In the genomic region with DNA sequence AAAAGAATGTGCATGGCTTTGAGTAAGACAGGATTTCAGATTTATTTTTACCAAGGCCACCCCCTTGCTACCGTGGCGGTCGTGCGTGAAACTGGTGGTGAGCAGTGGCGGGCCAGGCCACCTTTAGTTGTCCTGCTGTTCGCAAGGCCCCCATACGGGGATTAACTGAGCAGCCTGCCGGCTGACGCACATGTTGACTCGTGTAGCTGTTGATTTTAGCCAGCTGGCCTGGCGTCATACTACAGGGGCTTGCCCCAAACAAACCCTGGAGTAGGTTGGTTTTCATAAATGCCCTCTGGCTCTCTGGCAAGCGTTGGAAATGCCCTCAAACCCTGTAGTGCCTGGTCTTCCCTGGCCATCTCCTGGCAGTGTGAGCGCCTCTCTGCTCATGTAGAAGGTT, we compare ENCODE assay signal across 22 cellular contexts. TPM values are rescaled to one million over a fixed set of nuclear protein-coding genes. Genes with fewer than 3 reads are reported as not detected.
DNase-seq lines count a peak whose midpoint lies in the region; ATAC-seq and TF ChIP-seq lines count a peak whose summit lies in the region.
"Had no signal": no experiment of that assay in that cellular context is flagged by ENCODE, and none has a peak within 500 bp of the region (broad histone marks: within the 10 kb centered on the region; RNA-seq: fewer than 3 reads in every experiment).

No MANE protein-coding gene starts in this region.

- H3K4me3 ChIP-seq in fibroblast of villous mesenchyme (ENCODE audit: low read depth, low read length) (no peak overlapping the region), transverse colon (no peak overlapping the region), prostate gland (no peak overlapping the region), Caco-2 (ENCODE audit: low read depth, low read length) (no peak overlapping the region)
- H3K4me3 ChIP-seq: GM23338, HAP-1, PC-9 had no signal

- H3K4me3 Mint-ChIP-seq in Caco-2 (ENCODE audit: unreplicated experiment), result no peak overlapping the region
- H3K4me3 Mint-ChIP-seq: GM23338 had no signal

- H3K27ac Mint-ChIP-seq in Caco-2 (ENCODE audit: unreplicated experiment), result no peak overlapping the region
- H3K27ac Mint-ChIP-seq: GM23338 had no signal

- 72% methylated on average over 13 of the region's 13 CpGs; no CpG with 5 or more reads in 1 of the 2 donors for WGBS in transverse colon (ENCODE audit: low coverage in 1 of 2), 2 donors
- whole genome bisulfite sequencing in prostate gland, result 75% methylated on average over 12 of the region's 13 CpGs

- H3K36me3 Mint-ChIP-seq in Caco-2 (ENCODE audit: insufficient read depth, unreplicated experiment), result peaks cover 17% of the 10 kb centered on the region

- H3K27me3 ChIP-seq in transverse colon, result no peaks in the 10 kb centered on the region
- H3K27me3 ChIP-seq in prostate gland (replicated peaks; ENCODE audit: insufficient read depth), result no peaks in the 10 kb centered on the region
- no peaks in the 10 kb centered on the region for H3K27me3 ChIP-seq in Caco-2 (replicated peaks; ENCODE audit: control insufficient read depth, insufficient read depth, low read length)

- H3K4me1 ChIP-seq in transverse colon, result no peaks in the 10 kb centered on the region
- H3K4me1 ChIP-seq in prostate gland (replicated peaks), result no peaks in the 10 kb centered on the region
- no peaks in the 10 kb centered on the region for H3K4me1 ChIP-seq in Caco-2
- H3K4me1 ChIP-seq: HAP-1 had no signal

- ATAC-seq in HG03045 (IDR thresholded peaks at IDR 0.05; ENCODE audit: unreplicated experiment), result no peak
- ATAC-seq: GM23338, SK-N-SH treated with all-trans-retinoic acid at 6 μM for 48 hours had no signal

- CTCF ChIA-PET in Caco-2 (lab: Charles Lee), result no interaction called here

- H3K4me1 Mint-ChIP-seq in Caco-2 (ENCODE audit: low read depth, unreplicated experiment), result no peaks in the 10 kb centered on the region
- H3K4me1 Mint-ChIP-seq: GM23338 had no signal

- in situ Hi-C loops in transverse colon (cut with MboI; ENCODE audit: low pct_ligation_motif_present in 1 of 4, low pct_unique_long_range_greater_than_20kb in 1 of 4, low sequenced_read_pairs in 3 of 4), result no loop called here

- no peaks in the 10 kb centered on the region for H3K9me3 Mint-ChIP-seq in Caco-2 (ENCODE audit: unreplicated experiment)
- H3K9me3 Mint-ChIP-seq: GM23338 had no signal

- H3K27ac ChIP-seq in transverse colon, result peak overlapping the region in 2 of 4 donors; percentile 21 to 40
- H3K27ac ChIP-seq in prostate gland, result no peak overlapping the region
- H3K27ac ChIP-seq: HL-60, PC-9 had no signal

- peak; percentile 40 for DNase-seq in NCI-H82 (lab: John Stamatoyannopoulos, UW)
- no peak for DNase-seq in NCI-H82 treated with DMSO at 0.1 percent for 48 hours (lab: John Stamatoyannopoulos, UW; ENCODE audit: unreplicated experiment)
- DNase-seq in fibroblast of villous mesenchyme (ENCODE audit: low read depth), result peak; percentile 82
- DNase-seq in mucosa of gallbladder (ENCODE audit: low spot score), result peak; percentile 56
- DNase-seq in transverse colon, result peak; percentile 15
- no peak for DNase-seq in prostate gland (ENCODE audit: low spot score)
- no peak for DNase-seq in Caco-2
- DNase-seq: DND-41, KG1, NCI-H1105, NCI-H146, NCI-H2081, NCI-H2171, NCI-H345, PC-9, RPMI8226, SIG-M5 had no signal

- no peaks in the 10 kb centered on the region for H3K9me3 ChIP-seq in transverse colon
- H3K9me3 ChIP-seq in prostate gland, result no peaks in the 10 kb centered on the region
- H3K9me3 ChIP-seq in Caco-2, result no peaks in the 10 kb centered on the region
- H3K9me3 ChIP-seq: HAP-1 had no signal

- TF ChIP-seq CTCF in fibroblast of villous mesenchyme (IDR thresholded peaks at IDR 0.05; ENCODE audit: insufficient read depth, low read depth, low read length) (no peak), transverse colon (IDR thresholded peaks at IDR 0.05) (no peak), prostate gland (IDR thresholded peaks at IDR 0.05) (no peak), Caco-2 (IDR thresholded peaks at IDR 0.05; ENCODE audit: insufficient read depth in 1 of 2, low read depth in 1 of 2, low read length in 1 of 2, severe bottlenecking in 1 of 2, unreplicated experiment in 1 of 2) (no peak)

- intact Hi-C loops in transverse colon (cut with DNase I; ENCODE audit: low total_unique reads) (no loop called here), prostate gland (cut with DNase I) (no loop called here), Caco-2 (cut with micrococcal nuclease; ENCODE audit: unreplicated experiment) (no loop called here)

- H3K36me3 ChIP-seq in transverse colon, result peaks cover 0 to 5% (median 0%) of the 10 kb centered on the region in 4 donors
- H3K36me3 ChIP-seq in prostate gland, result peaks cover 0 to 6% of the 10 kb centered on the region in 2 donors
- H3K36me3 ChIP-seq in Caco-2 (ENCODE audit: control insufficient read depth, insufficient read depth, low read length), result no peaks in the 10 kb centered on the region; the same call in 1 of the 2 replicates
- H3K36me3 ChIP-seq: HAP-1 had no signal

- no peak for TF ChIP-seq EP300 in transverse colon (IDR thresholded peaks at IDR 0.05; ENCODE audit: low read depth)

- BruUV-seq in Caco-2 (replicated peaks; lab: Mats Ljungman, UMichigan), result no TSS peak

- TF ChIP-seq POLR2A in transverse colon (IDR thresholded peaks at IDR 0.05) (no peak), prostate gland (IDR thresholded peaks at IDR 0.05) (no peak)

- no peaks in the 10 kb centered on the region for H3K27me3 Mint-ChIP-seq in Caco-2 (ENCODE audit: insufficient read depth, unreplicated experiment)

- POLR2A ChIA-PET in Caco-2 (lab: Charles Lee), result no interaction called here

RNA-seq across cellular contexts. Expression of gene WFS1, which starts 28.4 kb away (rescaled TPM):
- 39.3 and 42.3 TPM in 2 replicates for total RNA-seq in fibroblast of villous mesenchyme
- 109 TPM for total RNA-seq in mucosa of gallbladder
- 10 to 100 TPM; 11.5 to 23.5 (median 20.8) TPM for total RNA-seq in transverse colon
- total RNA-seq in prostate gland, result 100 to 1,000 TPM in 1 of 2 donors, 10 to 100 TPM in 1; 53.4 to 169 TPM
- total RNA-seq in Caco-2 (2022), result 17.8 and 24.9 TPM in 2 replicates

Comparison
In these comparisons a context has a peak if more than half of its experiments do, and no peak if none do; other contexts are left out.
1. DNase-seq: peak in NCI-H82 (single experiment), fibroblast of villous mesenchyme (single experiment), mucosa of gallbladder (single experiment) and transverse colon (single experiment); none in NCI-H82 treated with DMSO at 0.1 percent for 48 hours (single experiment), prostate gland (single experiment) and Caco-2 (0 of 2).